Comparison of ENCODE assay signal across 1 cellular context in the genomic region with DNA sequence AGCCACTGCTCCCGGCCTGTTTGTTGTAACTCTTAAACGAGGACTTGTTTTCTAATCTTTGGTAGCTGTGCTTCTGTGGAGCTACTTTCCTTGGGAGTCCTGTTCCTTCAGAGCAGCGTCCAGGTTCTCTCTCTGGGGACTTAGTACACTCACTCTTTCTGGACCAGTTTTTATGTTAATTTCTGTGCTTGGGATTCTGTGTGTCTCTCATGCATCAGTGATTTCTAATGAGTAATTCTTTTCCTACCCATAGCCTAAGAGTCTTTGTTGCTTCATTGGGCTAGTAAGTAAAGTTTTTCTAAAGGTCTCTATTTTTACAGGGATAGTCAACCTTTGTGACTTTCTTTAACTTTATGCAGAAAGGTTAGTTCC.
TF ChIP-seq lines count a peak whose summit lies in the region.

No MANE protein-coding gene starts in this region.

TF ChIP-seq in SK-N-SH, 30 proteins besides CTCF, POLR2A, EP300 and RAD21 (continued from another document):
- TF ChIP-seq, protein P1, sequence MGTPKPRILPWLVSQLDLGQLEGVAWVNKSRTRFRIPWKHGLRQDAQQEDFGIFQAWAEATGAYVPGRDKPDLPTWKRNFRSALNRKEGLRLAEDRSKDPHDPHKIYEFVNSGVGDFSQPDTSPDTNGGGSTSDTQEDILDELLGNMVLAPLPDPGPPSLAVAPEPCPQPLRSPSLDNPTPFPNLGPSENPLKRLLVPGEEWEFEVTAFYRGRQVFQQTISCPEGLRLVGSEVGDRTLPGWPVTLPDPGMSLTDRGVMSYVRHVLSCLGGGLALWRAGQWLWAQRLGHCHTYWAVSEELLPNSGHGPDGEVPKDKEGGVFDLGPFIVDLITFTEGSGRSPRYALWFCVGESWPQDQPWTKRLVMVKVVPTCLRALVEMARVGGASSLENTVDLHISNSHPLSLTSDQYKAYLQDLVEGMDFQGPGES (IDR thresholded peaks at IDR 0.05; ENCODE audit: low read depth, low read length), result no peak
- TF ChIP-seq ELF1 (IDR thresholded peaks at IDR 0.05), result no peak
- TF ChIP-seq MEF2A (IDR thresholded peaks at IDR 0.05; ENCODE audit: borderline replicate concordance, low read depth), result no peak
- TF ChIP-seq GATA2 (CRISPR knock-in tag; IDR thresholded peaks at IDR 0.05), result no peak
- TF ChIP-seq TEAD4 (IDR thresholded peaks at IDR 0.05; ENCODE audit: borderline replicate concordance, insufficient read depth), result no peak
- TF ChIP-seq JUND (IDR thresholded peaks at IDR 0.05), result no peak
